33 cellular contexts compared by ENCODE assay signal in the genomic region with DNA sequence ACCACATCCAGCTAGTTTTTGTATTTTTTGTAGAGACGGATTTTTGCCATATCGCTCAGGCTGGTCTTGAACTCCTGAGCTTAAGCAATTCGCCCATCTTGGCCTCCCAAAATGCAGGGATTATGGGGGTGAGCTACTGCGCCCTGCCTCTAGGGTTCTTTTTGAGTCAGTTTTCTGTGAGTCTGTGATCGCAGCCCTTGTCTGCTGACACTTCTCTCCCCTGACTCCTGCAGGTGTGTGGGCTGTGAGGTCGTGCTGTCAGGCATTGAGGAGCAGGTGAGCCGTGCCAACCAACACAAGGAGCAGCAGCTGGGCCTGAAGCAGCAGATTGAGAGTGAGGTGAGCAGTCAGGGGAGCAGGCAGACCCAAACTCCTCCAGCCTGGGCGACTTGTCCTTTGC. TPM values are rescaled to one million over a fixed set of nuclear protein-coding genes. Genes with fewer than 3 reads are reported as not detected.
DNase-seq lines count a peak whose midpoint lies in the region; ATAC-seq and TF ChIP-seq lines count a peak whose summit lies in the region.
"Had no signal": no experiment of that assay in that cellular context is flagged by ENCODE, and none has a peak within 500 bp of the region (broad histone marks: within the 10 kb centered on the region; RNA-seq: fewer than 3 reads in every experiment).

No MANE protein-coding gene starts in this region.

- peaks cover 8% of the 10 kb centered on the region for H3K4me1 Mint-ChIP-seq in endodermal cell

- ATAC-seq in activated naive CD4-positive, alpha-beta T cell treated with anti-CD3 and anti-CD28 coated beads, Interleukin-2, amount 50 U/mL, for 72 hours, result no peak
- ATAC-seq: activated CD4-positive, alpha-beta T cell treated with anti-CD3 and anti-CD28 coated beads for 36 hours; activated CD8-positive, alpha-beta T cell treated with anti-CD3 and anti-CD28 coated beads for 36 hours; activated T-helper 17 cell treated with anti-CD3 and anti-CD28 coated beads, Interleukin-2, amount 50 U/mL, for 72 hours; right cardiac atrium; stimulated activated naive CD8-positive, alpha-beta T cell treated with anti-CD3 and anti-CD28 coated beads, Interleukin-15, amount 100 ng/mL, for 72 hours had no signal

- no peaks in the 10 kb centered on the region for H3K9me3 ChIP-seq in OCI-LY1 (ENCODE audit: low read length)
- H3K9me3 ChIP-seq in endodermal cell (ENCODE audit: control insufficient read depth, low read length), result no peaks in the 10 kb centered on the region
- H3K9me3 ChIP-seq in right atrium auricular region, result no peaks in the 10 kb centered on the region
- H3K9me3 ChIP-seq: A549, Peyer's patch, thoracic aorta, uterus had no signal

- H3K4me3 ChIP-seq in OCI-LY1 (ENCODE audit: low read depth, low read length, poor library complexity, severe bottlenecking), result no peak overlapping the region
- no peak overlapping the region for H3K4me3 ChIP-seq in endodermal cell (ENCODE audit: low read length)
- H3K4me3 ChIP-seq in right atrium auricular region, result no peak overlapping the region
- H3K4me3 ChIP-seq: A549, coronary artery, GM23248, neural progenitor cell, Peyer's patch, thoracic aorta, uterus had no signal

- H2AFZ ChIP-seq in OCI-LY1 (ENCODE audit: low read length), result no peak overlapping the region
- H2AFZ ChIP-seq: GM23248, neural progenitor cell, parathyroid adenoma had no signal

- TF ChIP-seq CTCF in OCI-LY1 (IDR thresholded peaks at IDR 0.05; ENCODE audit: low read length) (no peak), endodermal cell (conservative IDR thresholded peaks at IDR 0.05) (peak; percentile 40), right atrium auricular region (IDR thresholded peaks at IDR 0.05) (no peak)

- WGBS in endodermal cell (ENCODE audit: insufficient coverage in 1 of 2, insufficient read length in 1 of 2), 2 experiments, result 92 to 100% methylated on average over 4 to 8 of the region's 8 CpGs

- H3K4me1 ChIP-seq in OCI-LY1 (ENCODE audit: insufficient read depth, low read length, severe bottlenecking), result peaks cover 18% of the 10 kb centered on the region
- no peaks in the 10 kb centered on the region for H3K4me1 ChIP-seq in endodermal cell (ENCODE audit: control insufficient read depth, insufficient read depth, low read length)
- peaks cover 0 to 5% of the 10 kb centered on the region in 2 donors for H3K4me1 ChIP-seq in right atrium auricular region
- H3K4me1 ChIP-seq: neural progenitor cell, parathyroid adenoma, uterus had no signal

- H3K79me2 ChIP-seq in OCI-LY1 (ENCODE audit: insufficient read depth, low read length), result no peaks in the 10 kb centered on the region
- H3K79me2 ChIP-seq: parathyroid adenoma had no signal

- no peak overlapping the region for H3K4me3 Mint-ChIP-seq in endodermal cell
- H3K4me3 Mint-ChIP-seq: activated CD4-positive, alpha-beta T cell treated with anti-CD3 and anti-CD28 coated beads for 36 hours; activated CD8-positive, alpha-beta T cell treated with anti-CD3 and anti-CD28 coated beads for 36 hours; activated naive CD8-positive, alpha-beta T cell; activated T-helper 17 cell treated with anti-CD3 and anti-CD28 coated beads, Interleukin-2, amount 50 U/mL, for 72 hours; memory B cell; neural progenitor cell; stimulated activated naive CD8-positive, alpha-beta T cell treated with anti-CD3 and anti-CD28 coated beads, Interleukin-15, amount 100 ng/mL, for 72 hours; T-helper 2 cell treated with Interferon-gamma antibody and Interleukin-4, amounts not matched to agents 5 μg/mL and 100 μg/mL, for 36 hours had no signal

- H3K9me2 ChIP-seq in OCI-LY1 (ENCODE audit: low read depth, low read length), result no peaks in the 10 kb centered on the region

- H3K27me3 ChIP-seq in OCI-LY1 (ENCODE audit: insufficient read depth, low read length) (no peaks in the 10 kb centered on the region), endodermal cell (ENCODE audit: control insufficient read depth, insufficient read depth, low read length, poor library complexity, severe bottlenecking) (no peaks in the 10 kb centered on the region), right atrium auricular region (no peaks in the 10 kb centered on the region)
- H3K27me3 ChIP-seq: neural progenitor cell, Peyer's patch, uterus had no signal

- H3K36me3 Mint-ChIP-seq in activated naive CD4-positive, alpha-beta T cell treated with anti-CD3 and anti-CD28 coated beads, Interleukin-2, amount 50 U/mL, for 72 hours, result peaks cover 6 to 10% of the 10 kb centered on the region in 2 donors
- H3K36me3 Mint-ChIP-seq in endodermal cell (ENCODE audit: low read depth), result peaks cover 50% of the 10 kb centered on the region

- no peaks in the 10 kb centered on the region for H3F3A ChIP-seq in OCI-LY1 (ENCODE audit: insufficient read depth, low read length)

- no peaks in the 10 kb centered on the region for H4K20me1 ChIP-seq in OCI-LY1 (ENCODE audit: insufficient read depth, low read length)

- DNase-seq in activated naive CD4-positive, alpha-beta T cell treated with anti-CD3 and anti-CD28 coated beads, Interleukin-2, amount 50 U/mL, for 72 hours (ENCODE audit: low spot score in 2 of 2), result no peak
- DNase-seq in activated naive CD4-positive, alpha-beta T cell treated with Interleukin-2 at 50 U/mL for 16 hours, result no peak
- DNase-seq in endodermal cell (no peak), DMS 273 (lab: John Stamatoyannopoulos, UW; ENCODE audit: unreplicated experiment) (no peak), MV-4-11 (lab: John Stamatoyannopoulos, UW) (no peak), right atrium auricular region (ENCODE audit: low spot score) (no peak), 8988T (no peak)
- DNase-seq: activated CD4-positive, alpha-beta T cell treated with anti-CD3 and anti-CD28 coated beads for 36 hours; activated CD8-positive, alpha-beta memory T cell treated with anti-CD3 and anti-CD28 coated beads, Interleukin-2, amount 50 U/mL, for 48 hours; activated CD8-positive, alpha-beta T cell treated with anti-CD3 and anti-CD28 coated beads for 36 hours; CD4-positive, alpha-beta memory T cell; effector CD8-positive, alpha-beta T cell; GM23248; NCI-H1092 treated with DMSO at 0.1 percent for 48 hours; NCI-H1930; NCI-H524; Peyer's patch; right cardiac atrium; SHP77 treated with DMSO at 0.1 percent for 48 hours; stimulated activated CD4-positive, alpha-beta T cell treated with anti-CD3 and anti-CD28 coated beads, Interleukin-2, amount 100 ng/mL, for 24 hours; stimulated activated naive CD8-positive, alpha-beta T cell treated with anti-CD3 and anti-CD28 coated beads, Interleukin-15, amount 100 ng/mL, for 72 hours; uterus had no signal

- H3K27me3 Mint-ChIP-seq in endodermal cell (ENCODE audit: insufficient read depth), result no peaks in the 10 kb centered on the region
- H3K27me3 Mint-ChIP-seq: activated CD4-positive, alpha-beta T cell treated with anti-CD3 and anti-CD28 coated beads for 36 hours; activated CD8-positive, alpha-beta T cell treated with anti-CD3 and anti-CD28 coated beads for 36 hours; activated naive CD8-positive, alpha-beta T cell; activated T-helper 17 cell treated with anti-CD3 and anti-CD28 coated beads, Interleukin-2, amount 50 U/mL, for 72 hours; CD4-positive, alpha-beta memory T cell; memory B cell; stimulated activated naive CD8-positive, alpha-beta T cell treated with anti-CD3 and anti-CD28 coated beads, Interleukin-15, amount 100 ng/mL, for 72 hours had no signal

- H3K27ac Mint-ChIP-seq in activated naive CD4-positive, alpha-beta T cell treated with anti-CD3 and anti-CD28 coated beads, Interleukin-2, amount 50 U/mL, for 72 hours, result peak overlapping the region; percentile 73 to 78
- no peak overlapping the region for H3K27ac Mint-ChIP-seq in endodermal cell
- H3K27ac Mint-ChIP-seq: activated CD4-positive, alpha-beta T cell treated with anti-CD3 and anti-CD28 coated beads for 36 hours; activated CD8-positive, alpha-beta T cell treated with anti-CD3 and anti-CD28 coated beads for 36 hours; activated naive CD8-positive, alpha-beta T cell; activated T-helper 17 cell treated with anti-CD3 and anti-CD28 coated beads, Interleukin-2, amount 50 U/mL, for 72 hours; memory B cell; neural progenitor cell had no signal

- H3K27ac ChIP-seq in OCI-LY1 (ENCODE audit: low read depth, low read length, poor library complexity, severe bottlenecking) (peak overlapping the region; percentile 16), endodermal cell (ENCODE audit: low read depth, low read length) (no peak overlapping the region), right atrium auricular region (no peak overlapping the region)
- H3K27ac ChIP-seq: A549, coronary artery, epithelial cell of prostate, GM23248, neural progenitor cell, parathyroid adenoma, Peyer's patch, thoracic aorta, uterus had no signal

- no peak overlapping the region for H3K4me2 ChIP-seq in OCI-LY1 (ENCODE audit: low read length)
- H3K4me2 ChIP-seq: A549, neural progenitor cell had no signal

- H3K36me3 ChIP-seq in OCI-LY1 (ENCODE audit: insufficient read depth, low read length) (peaks cover 36% of the 10 kb centered on the region), endodermal cell (ENCODE audit: control insufficient read depth, insufficient read depth, low read length) (peaks cover 25% of the 10 kb centered on the region), right atrium auricular region (peaks cover 46% of the 10 kb centered on the region)
- H3K36me3 ChIP-seq: neural progenitor cell, uterus had no signal

- H3K9ac ChIP-seq in OCI-LY1 (ENCODE audit: low read length) (no peak overlapping the region; the same call in 1 of the 2 replicates), endodermal cell (ENCODE audit: extremely low read depth, low read length, poor library complexity, severe bottlenecking) (no peak overlapping the region)
- H3K9ac ChIP-seq: GM23248, neural progenitor cell, parathyroid adenoma had no signal

- no peaks in the 10 kb centered on the region for H3K9me3 Mint-ChIP-seq in activated naive CD4-positive, alpha-beta T cell treated with anti-CD3 and anti-CD28 coated beads, Interleukin-2, amount 50 U/mL, for 72 hours
- no peaks in the 10 kb centered on the region for H3K9me3 Mint-ChIP-seq in endodermal cell
- H3K9me3 Mint-ChIP-seq: activated CD8-positive, alpha-beta T cell treated with anti-CD3 and anti-CD28 coated beads for 36 hours; activated T-helper 17 cell treated with anti-CD3 and anti-CD28 coated beads, Interleukin-2, amount 50 U/mL, for 72 hours; CD4-positive, alpha-beta memory T cell; memory B cell; neural progenitor cell; stimulated activated naive CD8-positive, alpha-beta T cell treated with anti-CD3 and anti-CD28 coated beads, Interleukin-15, amount 100 ng/mL, for 72 hours; T-helper 2 cell treated with Interferon-gamma antibody and Interleukin-4, amounts not matched to agents 5 μg/mL and 100 μg/mL, for 36 hours had no signal

RNA-seq across cellular contexts. Expression of gene COPS7A, which starts 6.3 kb away (rescaled TPM):
- total RNA-seq in activated naive CD4-positive, alpha-beta T cell treated with anti-CD3 and anti-CD28 coated beads, Interleukin-2, amount 50 U/mL, for 72 hours, result 10 to 100 TPM; 34.2 to 42.9 TPM
- total RNA-seq in endodermal cell (10 to 100 TPM; 43.3 to 69.2 TPM), right atrium auricular region (10 to 100 TPM; 72.7 to 73.6 TPM)
- 36.9 TPM for polyA plus RNA-seq in endodermal cell (2013, experiment 1 of 2)
- polyA plus RNA-seq in endodermal cell (2013, experiment 2 of 2), result 34.1 TPM

RNA-seq across cellular contexts. Expression of gene MLF2, which starts 22.8 kb away (rescaled TPM):
- 100 to 1,000 TPM; 149 to 275 TPM for total RNA-seq in activated naive CD4-positive, alpha-beta T cell treated with anti-CD3 and anti-CD28 coated beads, Interleukin-2, amount 50 U/mL, for 72 hours
- total RNA-seq in endodermal cell (100 to 1,000 TPM; 219 to 393 TPM), right atrium auricular region (100 to 1,000 TPM; 121 to 138 TPM)
- polyA plus RNA-seq in endodermal cell (2013, experiment 1 of 2), result 177 TPM
- 169 TPM for polyA plus RNA-seq in endodermal cell (2013, experiment 2 of 2)

RNA-seq across cellular contexts. Expression of gene PIANP, which starts 29.6 kb away (rescaled TPM):
- total RNA-seq in activated naive CD4-positive, alpha-beta T cell treated with anti-CD3 and anti-CD28 coated beads, Interleukin-2, amount 50 U/mL, for 72 hours, result 1 to 10 TPM in 1 of 2 donors, not detected in 1; 1.3 TPM
- total RNA-seq in endodermal cell, result 1 to 10 TPM; 2.6 to 7.1 TPM
- polyA plus RNA-seq in endodermal cell (2013, experiment 1 of 2), result 13.3 TPM
- polyA plus RNA-seq in endodermal cell (2013, experiment 2 of 2), result 10.5 TPM
- total RNA-seq in right atrium auricular region, result not detected
- total RNA-seq: activated CD8-positive, alpha-beta T cell treated with anti-CD3 and anti-CD28 coated beads for 36 hours; Peyer's patch had no signal

RNA-seq across cellular contexts. Expression of gene PTMS, which starts 36.0 kb away (rescaled TPM):
- 100 to 1,000 TPM in 1 of 2 donors, 10 to 100 TPM in 1; 76.0 to 163 TPM for total RNA-seq in activated naive CD4-positive, alpha-beta T cell treated with anti-CD3 and anti-CD28 coated beads, Interleukin-2, amount 50 U/mL, for 72 hours
- total RNA-seq in endodermal cell (100 to 1,000 TPM; 637 to 888 TPM), right atrium auricular region (100 to 1,000 TPM in 1 of 2 donors, 10 to 100 TPM in 1; 67.8 to 119 TPM)
- 935 TPM for polyA plus RNA-seq in endodermal cell (2013, experiment 1 of 2)
- polyA plus RNA-seq in endodermal cell (2013, experiment 2 of 2), result 1,020 TPM

RNA-seq across cellular contexts. Expression of gene ZNF384, which starts 41.0 kb away (rescaled TPM):
- total RNA-seq in activated naive CD4-positive, alpha-beta T cell treated with anti-CD3 and anti-CD28 coated beads, Interleukin-2, amount 50 U/mL, for 72 hours, result 10 to 100 TPM; 77.1 to 92.6 TPM
- total RNA-seq in endodermal cell, result 100 to 1,000 TPM in 1 of 2 donors, 10 to 100 TPM in 1; 74.4 to 146 TPM
- polyA plus RNA-seq in endodermal cell (2013, experiment 1 of 2), result 82.8 TPM
- polyA plus RNA-seq in endodermal cell (2013, experiment 2 of 2), result 70.6 TPM
- 10 to 100 TPM; 23.8 to 33.3 TPM for total RNA-seq in right atrium auricular region
